In genomic region chr3:184525337-184526157, GRCh38 we compare ENCODE assay signal across 8 cellular contexts. TPM values are rescaled to one million over a fixed set of nuclear protein-coding genes. Genes with fewer than 3 reads are reported as not detected.
DNase-seq lines count a peak whose midpoint lies in the region; ATAC-seq, FAIRE-seq and TF ChIP-seq lines count a peak whose summit lies in the region.

No MANE protein-coding gene starts in this region.

- peak overlapping the region; percentile 91 for H3K4me3 Mint-ChIP-seq in activated naive CD4-positive, alpha-beta T cell treated with anti-CD3 and anti-CD28 coated beads, Interleukin-2, amount 50 U/mL, for 24 hours

- DNase-seq in A549 (ENCODE audit: low read depth in 1 of 2, low spot score in 1 of 2) (no peak), HL-60 (ENCODE audit: low read depth in 1 of 2, low spot score in 1 of 2) (no peak), right atrium auricular region (ENCODE audit: low spot score) (peak; percentile 52), retinal pigment epithelial cell (ENCODE audit: low read depth) (no peak), HT-29 (ENCODE audit: low spot score) (no peak)

- peak overlapping the region in 1 of 2 experiments; percentile 40; a peak in 1 of 6 replicates for H3K27ac ChIP-seq in A549
- H3K27ac ChIP-seq in HL-60 (replicated peaks) = no peak overlapping the region
- H3K27ac ChIP-seq in right atrium auricular region = peak overlapping the region; percentile 37 to 65

- POLR2A ChIA-PET in A549 (lab: Yijun Ruan, JAX) = interaction anchor here (0.6 kb wide), 1 partner anchor 161 kb away, joined by 3 read pairs; no protein-coding TSS in a partner anchor

- CTCF ChIA-PET in A549 (lab: Yijun Ruan, JAX) = interaction anchor here (0.7 to 9.8 kb wide), 4 partner anchors 12 to 151 kb away, joined by 3 to 51 read pairs (median 4); no protein-coding TSS in a partner anchor

- no peaks in the 10 kb centered on the region for H3K36me3 Mint-ChIP-seq in activated naive CD4-positive, alpha-beta T cell treated with anti-CD3 and anti-CD28 coated beads, Interleukin-2, amount 50 U/mL, for 24 hours

- no peak for TF ChIP-seq EP300 in A549 (IDR thresholded peaks at IDR 0.05)

- H3K27me3 Mint-ChIP-seq in activated naive CD4-positive, alpha-beta T cell treated with anti-CD3 and anti-CD28 coated beads, Interleukin-2, amount 50 U/mL, for 24 hours = peaks cover 4% of the 10 kb centered on the region

- TF ChIP-seq CTCF in A549 (IDR thresholded peaks at IDR 0.05) (no peak), HL-60 (IDR thresholded peaks at IDR 0.05; ENCODE audit: insufficient read depth, low read length) (no peak), right atrium auricular region (IDR thresholded peaks at IDR 0.05) (no peak), retinal pigment epithelial cell (conservative IDR thresholded peaks at IDR 0.05; ENCODE audit: low read depth, low read length) (no peak)

- no peaks in the 10 kb centered on the region for H3K4me1 ChIP-seq in A549
- H3K4me1 ChIP-seq in right atrium auricular region = peaks cover 0 to 20% of the 10 kb centered on the region in 2 donors

- TF ChIP-seq RAD21 in A549 (conservative IDR thresholded peaks at IDR 0.05 in 1 of 2, IDR thresholded peaks at IDR 0.05 in 1 of 2) = no peak

- no peak for ATAC-seq in A549
- no peak for ATAC-seq in GM21528 (IDR thresholded peaks at IDR 0.05; ENCODE audit: low FRiP score, unreplicated experiment)
- ATAC-seq in GM19463 (IDR thresholded peaks at IDR 0.05; ENCODE audit: unreplicated experiment) = no peak

- peak overlapping the region; percentile 37; the same call in 2 of the 3 replicates for H3K4me3 ChIP-seq in A549
- peak overlapping the region; percentile 48 for H3K4me3 ChIP-seq in HL-60 (replicated peaks; ENCODE audit: insufficient read depth, low read length)
- peak overlapping the region; percentile 31 to 58 for H3K4me3 ChIP-seq in right atrium auricular region
- H3K4me3 ChIP-seq in retinal pigment epithelial cell (ENCODE audit: low read length) = peak overlapping the region; percentile 29

- peak overlapping the region; percentile 79 for H3K4me2 ChIP-seq in A549

- H3K4me1 Mint-ChIP-seq in activated naive CD4-positive, alpha-beta T cell treated with anti-CD3 and anti-CD28 coated beads, Interleukin-2, amount 50 U/mL, for 24 hours = peaks cover 16% of the 10 kb centered on the region

- TF ChIP-seq POLR2A in A549 (IDR thresholded peaks at IDR 0.05; ENCODE audit: low read length) = no peak

- no peaks in the 10 kb centered on the region for H3K36me3 ChIP-seq in right atrium auricular region

- H3K27me3 ChIP-seq in HL-60 (ENCODE audit: insufficient read depth, poor library complexity, severe bottlenecking) = peaks cover 35% of the 10 kb centered on the region
- peaks cover 0 to 8% of the 10 kb centered on the region in 2 donors for H3K27me3 ChIP-seq in right atrium auricular region

- 76% methylated on average over 16 of the region's 66 CpGs for WGBS in A549 (ENCODE audit: missing lambda C conversion rate)

- peak overlapping the region; percentile 53 for H3K27ac Mint-ChIP-seq in activated naive CD4-positive, alpha-beta T cell treated with anti-CD3 and anti-CD28 coated beads, Interleukin-2, amount 50 U/mL, for 24 hours

- no peaks in the 10 kb centered on the region for H3K9me3 Mint-ChIP-seq in activated naive CD4-positive, alpha-beta T cell treated with anti-CD3 and anti-CD28 coated beads, Interleukin-2, amount 50 U/mL, for 24 hours

- FAIRE-seq in A549 (lab: Jason Lieb, UNC) = no peak

- H3K9me3 ChIP-seq in A549 (no peaks in the 10 kb centered on the region), right atrium auricular region (no peaks in the 10 kb centered on the region)

TF ChIP-seq in A549, 52 proteins besides CTCF, POLR2A, EP300 and RAD21:
- no peak for TF ChIP-seq HOXB13 (CRISPR knock-in tag; IDR thresholded peaks at IDR 0.05; ENCODE audit: low read depth)
- no peak for TF ChIP-seq EHF (CRISPR knock-in tag; IDR thresholded peaks at IDR 0.05)
- TF ChIP-seq NFE2L2 (conservative IDR thresholded peaks at IDR 0.05; ENCODE audit: low read length) = no peak
- no peak for TF ChIP-seq RCOR1 (IDR thresholded peaks at IDR 0.05; ENCODE audit: low read depth, low read length)
- TF ChIP-seq ELK1 (IDR thresholded peaks at IDR 0.05; ENCODE audit: low read depth, low read length) = no peak
- TF ChIP-seq MAZ (IDR thresholded peaks at IDR 0.05; ENCODE audit: borderline replicate concordance, low read depth, low read length) = no peak
- no peak for TF ChIP-seq HMGXB4 (CRISPR knock-in tag; IDR thresholded peaks at IDR 0.05; ENCODE audit: borderline replicate concordance)
- no peak for TF ChIP-seq TFCP2L1 (CRISPR knock-in tag; IDR thresholded peaks at IDR 0.05)
- TF ChIP-seq HEYL (CRISPR knock-in tag; IDR thresholded peaks at IDR 0.05) = no peak
- no peak for TF ChIP-seq HOXB5 (CRISPR knock-in tag; IDR thresholded peaks at IDR 0.05)
- no peak for TF ChIP-seq CHD4 (IDR thresholded peaks at IDR 0.05; ENCODE audit: borderline replicate concordance)
- TF ChIP-seq CHD2 (IDR thresholded peaks at IDR 0.05; ENCODE audit: low read length, partially characterized antibody) = no peak
- no peak for TF ChIP-seq GATA3 (IDR thresholded peaks at IDR 0.05; ENCODE audit: borderline replicate concordance)
- TF ChIP-seq FOSB (CRISPR knock-in tag; IDR thresholded peaks at IDR 0.05) = no peak
- TF ChIP-seq REST (IDR thresholded peaks at IDR 0.05) = no peak
- TF ChIP-seq NPAS2 (CRISPR knock-in tag; IDR thresholded peaks at IDR 0.05; ENCODE audit: borderline replicate concordance) = no peak
- TF ChIP-seq RARB (CRISPR knock-in tag; IDR thresholded peaks at IDR 0.05) = no peak

RNA-seq across cellular contexts. Expression of gene EPHB3, which starts 36.0 kb away (rescaled TPM):
- polyA plus RNA-seq in A549 (2011; rRNA removed) = 0.36 and 0.52 TPM in 2 replicates
- polyA plus RNA-seq in A549 (2012; cell fraction: cytosol; rRNA removed) = 0.25 and 0.29 TPM in 2 replicates
- 0.84 and 1.2 TPM in 2 replicates for polyA plus RNA-seq in A549 (2012; cell fraction: nucleus; rRNA removed)
- polyA plus RNA-seq in A549 (2017; fragmentation: RNase III; extraction: RNeasy Plus Mini Kit Qiagen cat#74134 plus additional on column Dnase treatment) = 0.18 to 0.50 TPM (median 0.29 TPM) in 3 replicates
- polyA minus RNA-seq in A549 (2011; rRNA and poly(A)+ RNA removed) = 0.12 and 1.1 TPM in 2 replicates
- 1 to 10 TPM; 2.1 to 5.1 TPM for total RNA-seq in right atrium auricular region
- 29.4 and 30.5 TPM in 2 replicates for total RNA-seq in HT-29 (2014; rRNA removed; shearing (Covaris generic))
